Comparison of ENCODE assay signal across 30 cellular contexts in genomic region chr5:144087576-144087975, GRCh38.
"Had no signal": no experiment of that assay in that cellular context is flagged by ENCODE, and none has a peak within 500 bp of the region (broad histone marks: within the 10 kb centered on the region; RNA-seq: fewer than 3 reads in every experiment).

No MANE protein-coding gene starts in this region.

- H3K9me3 ChIP-seq: adrenal gland, body of pancreas, breast epithelium had no signal

- H3K27ac ChIP-seq: adrenal gland, body of pancreas, brain microvascular endothelial cell, breast epithelium, VCaP had no signal

- H3K4me1 ChIP-seq: adrenal gland, body of pancreas, breast epithelium had no signal

- H3K36me3 ChIP-seq: adrenal gland, brain microvascular endothelial cell, breast epithelium had no signal

- DNase-seq: activated B cell treated with CpG ODN at 0.5 μM for 24 hours; activated CD4-positive, alpha-beta memory T cell treated with anti-CD3 and anti-CD28 coated beads for 36 hours; activated CD4-positive, alpha-beta T cell treated with anti-CD3 and anti-CD28 coated beads for 4 hours; activated CD4-positive, alpha-beta T cell treated with anti-CD3 and anti-CD28 coated beads, Interleukin-2, amount 10 ng/mL, durations not matched to agents 24 days and 14 days; activated CD4-positive, alpha-beta T cell treated with anti-CD3 and anti-CD28 coated beads, Interleukin-2, amount 50 U/mL, for 1 hour; activated CD4-positive, alpha-beta T cell treated with anti-CD3 and anti-CD28 coated beads, Interleukin-2, amount 50 U/mL, for 4 hours; activated CD4-positive, CD25-positive, alpha-beta regulatory T cell treated with anti-CD3 and anti-CD28 coated beads, Interleukin-2, amount 50 U/mL, for 72 hours; activated CD8-positive, alpha-beta memory T cell treated with anti-CD3 and anti-CD28 coated beads, Interleukin-2, amount 50 U/mL, for 4 hours; activated CD8-positive, alpha-beta T cell treated with anti-CD3 and anti-CD28 coated beads for 36 hours; activated effector memory CD4-positive, alpha-beta T cell treated with anti-CD3 and anti-CD28 coated beads, Interleukin-2, amount 50 U/mL, for 16 hours; activated gamma-delta T cell treated with Interleukin-2 at 50 U/mL for 16 hours; activated naive CD4-positive, alpha-beta T cell; activated naive CD4-positive, alpha-beta T cell treated with anti-CD3 and anti-CD28 coated beads for 36 hours; activated naive CD4-positive, alpha-beta T cell treated with anti-CD3 and anti-CD28 coated beads, Interleukin-2, amount 50 U/mL, for 16 hours; activated naive CD8-positive, alpha-beta T cell treated with anti-CD3 and anti-CD28 coated beads for 36 hours; activated T-cell treated with anti-CD3 and anti-CD28 coated beads for 4 hours; activated T-cell treated with anti-CD3 and anti-CD28 coated beads, Interleukin-2, amount 50 U/mL, for 1 hour; activated T-cell treated with anti-CD3 and anti-CD28 coated beads, Interleukin-2, amount 50 U/mL, for 4 hours; activated T-cell treated with anti-CD3 and anti-CD28 coated beads, Interleukin-2, amount 50 U/mL, for 72 hours; adrenal gland; amniotic stem cell; aorta; body of pancreas; brain microvascular endothelial cell; central memory CD4-positive, alpha-beta T cell; T-helper 9 cell had no signal

- ATAC-seq: activated CD8-positive, alpha-beta T cell treated with anti-CD3 and anti-CD28 coated beads for 36 hours; activated naive CD4-positive, alpha-beta T cell treated with anti-CD3 and anti-CD28 coated beads, Interleukin-2, amount 50 U/mL, for 72 hours; activated T-cell treated with anti-CD3 and anti-CD28 coated beads, Interleukin-2, amount 50 U/mL, for 4 hours; activated T-cell treated with anti-CD3 and anti-CD28 coated beads, Interleukin-2, amount 50 U/mL, for 72 hours; activated T-helper 17 cell treated with anti-CD3 and anti-CD28 coated beads, Interleukin-2, amount 50 U/mL, for 72 hours; body of pancreas had no signal

- H3K4me3 ChIP-seq: adrenal gland, body of pancreas, breast epithelium had no signal

- H3K27me3 ChIP-seq: adrenal gland, body of pancreas, brain microvascular endothelial cell, breast epithelium had no signal
